Comparison of ENCODE assay signal across 2 cellular contexts in the genomic region with DNA sequence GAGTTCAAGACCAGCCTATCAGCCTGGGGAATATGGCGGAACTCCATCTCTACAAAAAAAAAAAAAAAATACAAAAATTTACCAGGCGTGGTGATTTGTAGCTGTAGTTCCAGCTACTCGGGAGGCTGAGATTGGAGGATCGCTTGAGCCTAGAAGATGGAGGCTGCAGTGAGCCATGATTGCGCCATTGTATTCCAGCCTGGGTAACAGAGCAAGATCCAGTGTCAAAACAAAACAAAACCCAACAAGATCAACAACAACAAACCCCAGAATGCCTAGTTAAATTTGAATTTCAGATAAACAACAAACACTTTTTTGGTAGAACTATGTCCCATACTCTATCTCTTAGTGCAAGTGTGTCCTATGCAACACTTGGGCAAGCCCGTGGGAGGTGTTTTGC.
A peak's percentile ranks its signal among the peaks of the same experiment; 100 is the strongest.
TF ChIP-seq lines count a peak whose summit lies in the region.

No MANE protein-coding gene starts in this region.

TF ChIP-seq in IMR-90, 13 proteins besides CTCF, POLR2A, EP300 and RAD21:
- TF ChIP-seq NFE2L2 (IDR thresholded peaks at IDR 0.05; ENCODE audit: low read depth, low read length), result no peak
- no peak for TF ChIP-seq SMC3 (IDR thresholded peaks at IDR 0.05; ENCODE audit: low read depth, low read length)
- no peak for TF ChIP-seq RCOR1 (IDR thresholded peaks at IDR 0.05; ENCODE audit: insufficient replicate concordance, low read length)
- no peak for TF ChIP-seq CHD1 (IDR thresholded peaks at IDR 0.05; ENCODE audit: low read depth, low read length)
- TF ChIP-seq FOS (IDR thresholded peaks at IDR 0.05; ENCODE audit: low read depth, low read length), result no peak
- no peak for TF ChIP-seq MAZ (IDR thresholded peaks at IDR 0.05; ENCODE audit: borderline replicate concordance, low read depth, low read length)
- TF ChIP-seq, protein P1, sequence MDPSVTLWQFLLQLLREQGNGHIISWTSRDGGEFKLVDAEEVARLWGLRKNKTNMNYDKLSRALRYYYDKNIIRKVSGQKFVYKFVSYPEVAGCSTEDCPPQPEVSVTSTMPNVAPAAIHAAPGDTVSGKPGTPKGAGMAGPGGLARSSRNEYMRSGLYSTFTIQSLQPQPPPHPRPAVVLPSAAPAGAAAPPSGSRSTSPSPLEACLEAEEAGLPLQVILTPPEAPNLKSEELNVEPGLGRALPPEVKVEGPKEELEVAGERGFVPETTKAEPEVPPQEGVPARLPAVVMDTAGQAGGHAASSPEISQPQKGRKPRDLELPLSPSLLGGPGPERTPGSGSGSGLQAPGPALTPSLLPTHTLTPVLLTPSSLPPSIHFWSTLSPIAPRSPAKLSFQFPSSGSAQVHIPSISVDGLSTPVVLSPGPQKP (IDR thresholded peaks at IDR 0.05; ENCODE audit: borderline replicate concordance, low read depth, low read length), result no peak
- no peak for TF ChIP-seq CEBPB (IDR thresholded peaks at IDR 0.05; ENCODE audit: low read depth, low read length)
- no peak for TF ChIP-seq USF2 (IDR thresholded peaks at IDR 0.05; ENCODE audit: low read depth, low read length)
- no peak for TF ChIP-seq RFX5 (IDR thresholded peaks at IDR 0.05; ENCODE audit: low read depth, low read length)
- no peak for TF ChIP-seq MAFK (IDR thresholded peaks at IDR 0.05; ENCODE audit: low read depth, low read length)
- no peak for TF ChIP-seq MXI1 (IDR thresholded peaks at IDR 0.05; ENCODE audit: borderline replicate concordance, low read depth, low read length)
- no peak for TF ChIP-seq BHLHE40 (IDR thresholded peaks at IDR 0.05; ENCODE audit: low read depth, low read length)
TF ChIP-seq in IMR-90: peak in this region for 0.

TF ChIP-seq in K562, 482 proteins besides CTCF, POLR2A, EP300 and RAD21:
- TF ChIP-seq RBM25 (IDR thresholded peaks at IDR 0.05; ENCODE audit: low read depth, low read length, severe bottlenecking) (peak; percentile 54), XRCC5 (IDR thresholded peaks at IDR 0.05; ENCODE audit: low read depth, low read length) (no peak), ZNF444 (CRISPR knock-in tag; IDR thresholded peaks at IDR 0.05) (no peak), FOXJ3 (CRISPR knock-in tag; IDR thresholded peaks at IDR 0.05) (no peak), ZNF449 (CRISPR knock-in tag; IDR thresholded peaks at IDR 0.05) (no peak), CEBPG (CRISPR knock-in tag; IDR thresholded peaks at IDR 0.05) (no peak), CEBPG (tag; conservative IDR thresholded peaks at IDR 0.05 in 1 of 2, IDR thresholded peaks at IDR 0.05 in 1 of 2) (0 out of 4 replicates have a peak, but pooled peaks of 1 of the 2 experiments have one; percentile 22)
- TF ChIP-seq, protein P2, sequence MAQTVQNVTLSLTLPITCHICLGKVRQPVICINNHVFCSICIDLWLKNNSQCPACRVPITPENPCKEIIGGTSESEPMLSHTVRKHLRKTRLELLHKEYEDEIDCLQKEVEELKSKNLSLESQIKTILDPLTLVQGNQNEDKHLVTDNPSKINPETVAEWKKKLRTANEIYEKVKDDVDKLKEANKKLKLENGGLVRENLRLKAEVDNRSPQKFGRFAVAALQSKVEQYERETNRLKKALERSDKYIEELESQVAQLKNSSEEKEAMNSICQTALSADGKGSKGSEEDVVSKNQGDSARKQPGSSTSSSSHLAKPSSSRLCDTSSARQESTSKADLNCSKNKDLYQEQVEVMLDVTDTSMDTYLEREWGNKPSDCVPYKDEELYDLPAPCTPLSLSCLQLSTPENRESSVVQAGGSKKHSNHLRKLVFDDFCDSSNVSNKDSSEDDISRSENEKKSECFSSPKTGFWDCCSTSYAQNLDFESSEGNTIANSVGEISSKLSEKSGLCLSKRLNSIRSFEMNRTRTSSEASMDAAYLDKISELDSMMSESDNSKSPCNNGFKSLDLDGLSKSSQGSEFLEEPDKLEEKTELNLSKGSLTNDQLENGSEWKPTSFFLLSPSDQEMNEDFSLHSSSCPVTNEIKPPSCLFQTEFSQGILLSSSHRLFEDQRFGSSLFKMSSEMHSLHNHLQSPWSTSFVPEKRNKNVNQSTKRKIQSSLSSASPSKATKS (CRISPR knock-in tag; IDR thresholded peaks at IDR 0.05), result no peak
